Comparison of ENCODE assay signal across 21 cellular contexts in the genomic region with DNA sequence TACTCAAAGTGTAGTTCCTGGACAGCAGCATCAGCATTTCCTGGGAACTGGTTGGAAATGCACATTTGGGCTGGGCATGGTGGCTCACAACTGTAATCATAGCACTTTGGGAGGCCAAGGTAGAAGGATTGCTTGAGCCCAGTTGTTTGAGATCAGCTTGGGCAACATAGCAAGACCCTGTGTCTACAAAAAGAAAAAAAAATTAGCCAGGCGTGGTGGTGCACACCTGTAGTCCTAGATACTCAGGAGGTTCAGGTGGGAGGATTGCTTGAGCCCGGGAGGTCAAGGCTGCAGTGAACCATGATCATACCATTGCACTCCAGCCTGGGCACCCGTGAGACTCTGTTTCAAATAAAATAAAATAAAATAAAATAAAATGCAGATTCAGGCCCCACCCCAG.
"Had no signal": no experiment of that assay in that cellular context is flagged by ENCODE, and none has a peak within 500 bp of the region (broad histone marks: within the 10 kb centered on the region; RNA-seq: fewer than 3 reads in every experiment).

No MANE protein-coding gene starts in this region.

- H3K27ac ChIP-seq: HL-60 had no signal

- DNase-seq: KBM-7, MV-4-11, NCI-H1048, NCI-H1105, NCI-H1417, NCI-H1436 treated with DMSO at 0.1 percent for 48 hours, NCI-H1694, NCI-H187 treated with DMSO at 0.1 percent for 48 hours, NCI-H2029 treated with DMSO at 0.1 percent for 48 hours, NCI-H2107, NCI-H2227 treated with DMSO at 0.1 percent for 48 hours, NCI-H524, NCI-H69, NCI-H774, Right ventricle myocardium superior, RPMI8226, SIG-M5, SK-N-SH had no signal

- H3K4me2 ChIP-seq: SK-N-SH had no signal

- H3K9me3 ChIP-seq: SK-N-SH had no signal

- H3K9ac ChIP-seq: SK-N-SH had no signal

- FAIRE-seq: HTR-8/SVneo, RCC 7860 had no signal
